Comparison of ENCODE assay signal across 27 cellular contexts in genomic region chr6:57075092-57075491, GRCh38.
"Had no signal": no experiment of that assay in that cellular context is flagged by ENCODE, and none has a peak within 500 bp of the region (broad histone marks: within the 10 kb centered on the region; RNA-seq: fewer than 3 reads in every experiment).

No MANE protein-coding gene starts in this region.

- H3K9me3 Mint-ChIP-seq: activated naive CD4-positive, alpha-beta T cell treated with anti-CD3 and anti-CD28 coated beads, Interleukin-2, amount 50 U/mL, for 24 hours; natural killer cell had no signal

- DNase-seq: activated CD4-positive, alpha-beta T cell treated with anti-CD3 and anti-CD28 coated beads, Interleukin-2, amount 10 ng/mL, durations not matched to agents 24 days and 14 days; activated CD8-positive, alpha-beta memory T cell treated with anti-CD3 and anti-CD28 coated beads, Interleukin-2, amount 10 ng/mL, durations not matched to agents 7 days and 5 days; activated CD8-positive, alpha-beta T cell treated with anti-CD3 and anti-CD28 coated beads for 36 hours; activated gamma-delta T cell; activated T-cell treated with anti-CD3 and anti-CD28 coated beads for 4 hours; anterior cingulate cortex; central memory CD4-positive, alpha-beta T cell; colonic mucosa; dorsolateral prefrontal cortex; gastrocnemius medialis; hippocampal formation; left ventricle myocardium superior; mammary epithelial cell; midbrain; natural killer cell; stimulated activated CD4-positive, alpha-beta T cell treated with anti-CD3 and anti-CD28 coated beads, Interleukin-2, amount 100 ng/mL, for 48 hours; stimulated activated naive CD4-positive, alpha-beta T cell; testis; trophoblast cell had no signal

- H3K27ac ChIP-seq: colonic mucosa, dorsolateral prefrontal cortex, esophagus muscularis mucosa, gastrocnemius medialis, testis, vagina, VCaP had no signal

- H3K4me2 ChIP-seq: smooth muscle cell had no signal

- ATAC-seq: activated CD4-positive, CD25-positive, alpha-beta regulatory T cell treated with anti-CD3 and anti-CD28 coated beads, Interleukin-2, amount 50 U/mL, for 24 hours; activated CD8-positive, alpha-beta memory T cell treated with anti-CD3 and anti-CD28 coated beads, Interleukin-2, amount 10 ng/mL, durations not matched to agents 7 days and 5 days; activated CD8-positive, alpha-beta T cell treated with anti-CD3 and anti-CD28 coated beads for 36 hours; gastrocnemius medialis; left ventricle myocardium superior; natural killer cell; sciatic nerve had no signal

- H3K36me3 Mint-ChIP-seq: natural killer cell had no signal

- H3K27ac Mint-ChIP-seq: activated CD4-positive, alpha-beta T cell treated with anti-CD3 and anti-CD28 coated beads, Interleukin-2, amount 10 ng/mL, durations not matched to agents 24 days and 14 days; activated CD8-positive, alpha-beta memory T cell treated with anti-CD3 and anti-CD28 coated beads, Interleukin-2, amount 10 ng/mL, durations not matched to agents 7 days and 5 days; activated CD8-positive, alpha-beta T cell treated with anti-CD3 and anti-CD28 coated beads for 36 hours; activated naive CD4-positive, alpha-beta T cell treated with anti-CD3 and anti-CD28 coated beads, Interleukin-2, amount 50 U/mL, for 24 hours; brain; natural killer cell had no signal

- H3K4me1 Mint-ChIP-seq: activated naive CD4-positive, alpha-beta T cell treated with anti-CD3 and anti-CD28 coated beads, Interleukin-2, amount 50 U/mL, for 24 hours; natural killer cell had no signal

- H3K27me3 Mint-ChIP-seq: activated CD4-positive, alpha-beta T cell treated with anti-CD3 and anti-CD28 coated beads, Interleukin-2, amount 10 ng/mL, durations not matched to agents 24 days and 14 days; activated CD8-positive, alpha-beta memory T cell treated with anti-CD3 and anti-CD28 coated beads, Interleukin-2, amount 10 ng/mL, durations not matched to agents 7 days and 5 days; activated CD8-positive, alpha-beta T cell treated with anti-CD3 and anti-CD28 coated beads for 36 hours; activated naive CD4-positive, alpha-beta T cell treated with anti-CD3 and anti-CD28 coated beads, Interleukin-2, amount 50 U/mL, for 24 hours had no signal

- H3K4me3 ChIP-seq: colonic mucosa, dorsolateral prefrontal cortex, esophagus muscularis mucosa, gastrocnemius medialis, smooth muscle cell, testis, vagina had no signal

- H3K4me3 Mint-ChIP-seq: activated CD4-positive, alpha-beta T cell treated with anti-CD3 and anti-CD28 coated beads, Interleukin-2, amount 10 ng/mL, durations not matched to agents 24 days and 14 days; activated CD8-positive, alpha-beta memory T cell treated with anti-CD3 and anti-CD28 coated beads, Interleukin-2, amount 10 ng/mL, durations not matched to agents 7 days and 5 days; activated CD8-positive, alpha-beta T cell treated with anti-CD3 and anti-CD28 coated beads for 36 hours; activated naive CD4-positive, alpha-beta T cell treated with anti-CD3 and anti-CD28 coated beads, Interleukin-2, amount 50 U/mL, for 24 hours; brain; natural killer cell had no signal

- H3K4me1 ChIP-seq: colonic mucosa, esophagus muscularis mucosa, gastrocnemius medialis, testis, vagina had no signal

- H3K9me3 ChIP-seq: colonic mucosa, esophagus muscularis mucosa, gastrocnemius medialis, testis, vagina had no signal

- H3K27me3 ChIP-seq: colonic mucosa, dorsolateral prefrontal cortex, esophagus muscularis mucosa, gastrocnemius medialis, testis, vagina had no signal

- H3K36me3 ChIP-seq: colonic mucosa, vagina had no signal
